8 cellular contexts compared by ENCODE assay signal in the genomic region with DNA sequence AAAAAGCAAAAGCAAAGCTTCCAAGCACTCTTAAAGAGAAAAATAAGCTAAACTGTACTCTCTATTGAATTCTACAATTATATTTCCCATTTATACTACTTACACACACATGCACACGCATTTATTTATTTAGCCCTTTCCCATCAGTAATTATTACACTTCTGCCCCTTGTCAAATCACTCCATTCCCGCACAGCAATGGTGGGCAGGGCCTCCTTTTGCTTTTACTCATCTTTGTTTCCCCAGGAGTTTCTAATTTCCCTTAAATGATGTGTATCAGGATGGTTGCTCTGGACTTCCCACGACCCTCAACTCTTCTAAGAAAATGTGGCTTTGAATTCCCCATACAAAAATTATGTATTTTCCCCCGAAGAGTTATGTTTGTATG. TPM values are rescaled to one million over a fixed set of nuclear protein-coding genes. Genes with fewer than 3 reads are reported as not detected.
DNase-seq lines count a peak whose midpoint lies in the region; ATAC-seq and TF ChIP-seq lines count a peak whose summit lies in the region.
"Had no signal": no experiment of that assay in that cellular context is flagged by ENCODE, and none has a peak within 500 bp of the region (broad histone marks: within the 10 kb centered on the region; RNA-seq: fewer than 3 reads in every experiment).

No MANE protein-coding gene starts in this region.

- H4K20me1 ChIP-seq in hepatocyte (ENCODE audit: insufficient read depth, poor library complexity, severe bottlenecking), result no peaks in the 10 kb centered on the region

- H3K4me3 ChIP-seq in HEK293 (ENCODE audit: low read depth, low read length) (peak overlapping the region; percentile 28), WI38 (ENCODE audit: low read depth, low read length) (peak overlapping the region; percentile 56), hepatocyte (peak overlapping the region; percentile 2)

- H3K27ac ChIP-seq in HEK293 (ENCODE audit: extremely low read depth, low read depth, low read length) (peak overlapping the region; percentile 24; the same call in 1 of the 2 replicates), hepatocyte (peak overlapping the region; percentile 78)

- H3K4me1 Mint-ChIP-seq in stimulated activated memory B cell treated with anti-CD40 and anti-IgM and Interleukin-4, amounts not matched to agents 10 μg/mL and 1 μg/mL and 100 μg/mL, for 72 hours, result peaks cover 17% of the 10 kb centered on the region

- CTCF ChIA-PET in HEK293 (lab: Yijun Ruan, JAX), result interaction anchor here (0.5 to 2.1 kb wide), 19 partner anchors 9 to 338 kb away, joined by 3 to 9 read pairs (median 4); no protein-coding TSS in a partner anchor

- TF ChIP-seq CTCF in HEK293 (tag by site-specific recombination; IDR thresholded peaks at IDR 0.05) (no peak), WI38 (IDR thresholded peaks at IDR 0.05; ENCODE audit: low read depth, low read length) (no peak), hepatocyte (IDR thresholded peaks at IDR 0.05; ENCODE audit: poor library complexity) (no peak)

- no peaks in the 10 kb centered on the region for H3K4me1 ChIP-seq in HEK293 (ENCODE audit: control insufficient read depth, insufficient read depth, low read length)
- H3K4me1 ChIP-seq in hepatocyte (ENCODE audit: insufficient read depth), result no peaks in the 10 kb centered on the region

- WGBS in hepatocyte (ENCODE audit: low lambda C conversion rate, missing lambda C conversion rate), result 42% methylated on average over 4 of the region's 4 CpGs

- peak overlapping the region; percentile 90 for H3K4me3 Mint-ChIP-seq in stimulated activated memory B cell treated with anti-CD40 and anti-IgM and Interleukin-4, amounts not matched to agents 10 μg/mL and 1 μg/mL and 100 μg/mL, for 72 hours

- no peaks in the 10 kb centered on the region for H3K79me2 ChIP-seq in hepatocyte

- POLR2A ChIA-PET in HEK293 (lab: Yijun Ruan, JAX), result interaction anchor here (0.6 to 2.0 kb wide), 15 partner anchors 13 to 835 kb away, joined by 3 to 28 read pairs (median 5); partner anchors contain the start of genes PXT1 and TBC1D22B

- no peaks in the 10 kb centered on the region for H3K9me2 ChIP-seq in hepatocyte (replicated peaks; ENCODE audit: insufficient read depth)

- no peaks in the 10 kb centered on the region for H3K27me3 Mint-ChIP-seq in stimulated activated memory B cell treated with anti-CD40 and anti-IgM and Interleukin-4, amounts not matched to agents 10 μg/mL and 1 μg/mL and 100 μg/mL, for 72 hours

- no peaks in the 10 kb centered on the region for H3K27me3 ChIP-seq in hepatocyte

- peak overlapping the region; percentile 77 for H2AFZ ChIP-seq in hepatocyte

- H3K9me3 ChIP-seq in HEK293 (ENCODE audit: control insufficient read depth, insufficient read depth, low read depth, low read length), result no peaks in the 10 kb centered on the region
- no peaks in the 10 kb centered on the region for H3K9me3 ChIP-seq in hepatocyte (ENCODE audit: low read depth)

- ATAC-seq in stimulated activated memory B cell treated with anti-CD40 and anti-IgM and Interleukin-4, amounts not matched to agents 10 μg/mL and 1 μg/mL and 100 μg/mL, for 72 hours, result no peak
- ATAC-seq in GM21825 (IDR thresholded peaks at IDR 0.05; ENCODE audit: unreplicated experiment) (no peak), GM18870 (IDR thresholded peaks at IDR 0.05; ENCODE audit: unreplicated experiment) (no peak)

- H3K9me3 Mint-ChIP-seq in stimulated activated memory B cell treated with anti-CD40 and anti-IgM and Interleukin-4, amounts not matched to agents 10 μg/mL and 1 μg/mL and 100 μg/mL, for 72 hours, result no peaks in the 10 kb centered on the region

- DNase-seq in hepatocyte (ENCODE audit: low spot score) (no peak), H4 (ENCODE audit: low spot score) (no peak)

- H3K27ac Mint-ChIP-seq in stimulated activated memory B cell treated with anti-CD40 and anti-IgM and Interleukin-4, amounts not matched to agents 10 μg/mL and 1 μg/mL and 100 μg/mL, for 72 hours, result peak overlapping the region; percentile 76

- H3K4me2 ChIP-seq in hepatocyte, result peak overlapping the region; percentile 74

- H3K36me3 ChIP-seq in HEK293 (ENCODE audit: control insufficient read depth in 2 of 2, insufficient read depth in 1 of 2, low read length in 2 of 2), result no peaks in the 10 kb centered on the region
- no peaks in the 10 kb centered on the region for H3K36me3 ChIP-seq in hepatocyte (replicated peaks; ENCODE audit: insufficient read depth, low read depth)

- no peaks in the 10 kb centered on the region for H3K36me3 Mint-ChIP-seq in stimulated activated memory B cell treated with anti-CD40 and anti-IgM and Interleukin-4, amounts not matched to agents 10 μg/mL and 1 μg/mL and 100 μg/mL, for 72 hours

TF ChIP-seq in HEK293, 187 proteins besides CTCF, POLR2A, EP300 and RAD21:
- TF ChIP-seq, protein P1, sequence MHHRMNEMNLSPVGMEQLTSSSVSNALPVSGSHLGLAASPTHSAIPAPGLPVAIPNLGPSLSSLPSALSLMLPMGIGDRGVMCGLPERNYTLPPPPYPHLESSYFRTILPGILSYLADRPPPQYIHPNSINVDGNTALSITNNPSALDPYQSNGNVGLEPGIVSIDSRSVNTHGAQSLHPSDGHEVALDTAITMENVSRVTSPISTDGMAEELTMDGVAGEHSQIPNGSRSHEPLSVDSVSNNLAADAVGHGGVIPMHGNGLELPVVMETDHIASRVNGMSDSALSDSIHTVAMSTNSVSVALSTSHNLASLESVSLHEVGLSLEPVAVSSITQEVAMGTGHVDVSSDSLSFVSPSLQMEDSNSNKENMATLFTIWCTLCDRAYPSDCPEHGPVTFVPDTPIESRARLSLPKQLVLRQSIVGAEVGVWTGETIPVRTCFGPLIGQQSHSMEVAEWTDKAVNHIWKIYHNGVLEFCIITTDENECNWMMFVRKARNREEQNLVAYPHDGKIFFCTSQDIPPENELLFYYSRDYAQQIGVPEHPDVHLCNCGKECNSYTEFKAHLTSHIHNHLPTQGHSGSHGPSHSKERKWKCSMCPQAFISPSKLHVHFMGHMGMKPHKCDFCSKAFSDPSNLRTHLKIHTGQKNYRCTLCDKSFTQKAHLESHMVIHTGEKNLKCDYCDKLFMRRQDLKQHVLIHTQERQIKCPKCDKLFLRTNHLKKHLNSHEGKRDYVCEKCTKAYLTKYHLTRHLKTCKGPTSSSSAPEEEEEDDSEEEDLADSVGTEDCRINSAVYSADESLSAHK (tag by site-specific recombination; IDR thresholded peaks at IDR 0.05), result peak; percentile 15; the same call in 1 of the 2 replicates
- TF ChIP-seq, protein P2, sequence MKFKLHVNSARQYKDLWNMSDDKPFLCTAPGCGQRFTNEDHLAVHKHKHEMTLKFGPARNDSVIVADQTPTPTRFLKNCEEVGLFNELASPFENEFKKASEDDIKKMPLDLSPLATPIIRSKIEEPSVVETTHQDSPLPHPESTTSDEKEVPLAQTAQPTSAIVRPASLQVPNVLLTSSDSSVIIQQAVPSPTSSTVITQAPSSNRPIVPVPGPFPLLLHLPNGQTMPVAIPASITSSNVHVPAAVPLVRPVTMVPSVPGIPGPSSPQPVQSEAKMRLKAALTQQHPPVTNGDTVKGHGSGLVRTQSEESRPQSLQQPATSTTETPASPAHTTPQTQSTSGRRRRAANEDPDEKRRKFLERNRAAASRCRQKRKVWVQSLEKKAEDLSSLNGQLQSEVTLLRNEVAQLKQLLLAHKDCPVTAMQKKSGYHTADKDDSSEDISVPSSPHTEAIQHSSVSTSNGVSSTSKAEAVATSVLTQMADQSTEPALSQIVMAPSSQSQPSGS (tag by site-specific recombination; IDR thresholded peaks at IDR 0.05; ENCODE audit: low read depth), result no peak

RNA-seq across cellular contexts. Expression of gene PXT1, which starts 19.9 kb away (rescaled TPM):
- not detected in 2 replicates for total RNA-seq in hepatocyte
- polyA plus RNA-seq in hepatocyte, result not detected in 2 replicates
- total RNA-seq in H4 (2014; rRNA removed; shearing (Covaris generic)), result not detected in 2 replicates

RNA-seq across cellular contexts. Expression of gene KCTD20, which starts 20.1 kb away (rescaled TPM):
- total RNA-seq in hepatocyte, result 54.3 and 56.3 TPM in 2 replicates
- 21.4 and 27.4 TPM in 2 replicates for polyA plus RNA-seq in hepatocyte
- total RNA-seq in H4 (2014; rRNA removed; shearing (Covaris generic)), result 56.1 and 68.5 TPM in 2 replicates

RNA-seq across cellular contexts. Expression of gene ETV7, which starts 35.2 kb away (rescaled TPM):
- total RNA-seq in hepatocyte, result 0.88 and 1.2 TPM in 2 replicates
- 0.60 and 1.2 TPM in 2 replicates for polyA plus RNA-seq in hepatocyte
- total RNA-seq in H4 (2014; rRNA removed; shearing (Covaris generic)), result 0.99 and 1.2 TPM in 2 replicates
- total RNA-seq: lung microvascular endothelial cell had no signal

Comparison
In these comparisons a context has a peak if more than half of its experiments do, and no peak if none do; other contexts are left out.
1. H3K4me3 ChIP-seq: peak in every context shown above with its lines; median percentile 56 in WI38; 28 in HEK293; 2 in hepatocyte.